Comparison of ENCODE assay signal across 10 cellular contexts in genomic region chr2:12044857-12045256, GRCh38.
A peak's percentile ranks its signal among the peaks of the same experiment; 100 is the strongest.
DNase-seq lines count a peak whose midpoint lies in the region; ATAC-seq and TF ChIP-seq lines count a peak whose summit lies in the region.
"Had no signal": no experiment of that assay in that cellular context is flagged by ENCODE, and none has a peak within 500 bp of the region (broad histone marks: within the 10 kb centered on the region; RNA-seq: fewer than 3 reads in every experiment).

No MANE protein-coding gene starts in this region.

- TF ChIP-seq CTCF in glutamatergic neuron (IDR thresholded peaks at IDR 0.05; ENCODE audit: partially characterized antibody, unreplicated experiment): no peak

- peak overlapping the region; percentile 42 for H3K4me3 Mint-ChIP-seq in activated naive CD4-positive, alpha-beta T cell treated with anti-CD3 and anti-CD28 coated beads, Interleukin-2, amount 50 U/mL, for 24 hours
- no peak overlapping the region for H3K4me3 Mint-ChIP-seq in glutamatergic neuron (ENCODE audit: unreplicated experiment)
- H3K4me3 Mint-ChIP-seq: WTC11 had no signal

- no peaks in the 10 kb centered on the region for H3K27me3 Mint-ChIP-seq in activated naive CD4-positive, alpha-beta T cell treated with anti-CD3 and anti-CD28 coated beads, Interleukin-2, amount 50 U/mL, for 24 hours
- peaks cover 2% of the 10 kb centered on the region for H3K27me3 Mint-ChIP-seq in glutamatergic neuron (ENCODE audit: unreplicated experiment)

- DNase-seq in HK-2 (ENCODE audit: unreplicated experiment) (no peak), SHP77 treated with DMSO at 0.1 percent for 48 hours (lab: John Stamatoyannopoulos, UW) (no peak), glutamatergic neuron (no peak)
- DNase-seq: small intestine had no signal

- H3K36me3 Mint-ChIP-seq in activated naive CD4-positive, alpha-beta T cell treated with anti-CD3 and anti-CD28 coated beads, Interleukin-2, amount 50 U/mL, for 24 hours: no peaks in the 10 kb centered on the region
- no peaks in the 10 kb centered on the region for H3K36me3 Mint-ChIP-seq in glutamatergic neuron (ENCODE audit: unreplicated experiment)
- H3K36me3 Mint-ChIP-seq: WTC11 had no signal

- no peak overlapping the region for H3K27ac Mint-ChIP-seq in activated naive CD4-positive, alpha-beta T cell treated with anti-CD3 and anti-CD28 coated beads, Interleukin-2, amount 50 U/mL, for 24 hours
- no peak overlapping the region for H3K27ac Mint-ChIP-seq in glutamatergic neuron (ENCODE audit: unreplicated experiment)
- H3K27ac Mint-ChIP-seq: WTC11 had no signal

- peak; percentile 77 for ATAC-seq in GM18498 (IDR thresholded peaks at IDR 0.05; ENCODE audit: unreplicated experiment)
- peak; percentile 65 for ATAC-seq in GM19452 (IDR thresholded peaks at IDR 0.05; ENCODE audit: unreplicated experiment)
- peak; percentile 47 for ATAC-seq in HG03139 (IDR thresholded peaks at IDR 0.05; ENCODE audit: unreplicated experiment)
- no peak for ATAC-seq in HG02973 (IDR thresholded peaks at IDR 0.05; ENCODE audit: unreplicated experiment)
- ATAC-seq: WTC11 had no signal

- peaks cover 71% of the 10 kb centered on the region for H3K4me1 Mint-ChIP-seq in activated naive CD4-positive, alpha-beta T cell treated with anti-CD3 and anti-CD28 coated beads, Interleukin-2, amount 50 U/mL, for 24 hours
- no peaks in the 10 kb centered on the region for H3K4me1 Mint-ChIP-seq in glutamatergic neuron (ENCODE audit: low read depth, unreplicated experiment)

- H3K9me3 Mint-ChIP-seq in activated naive CD4-positive, alpha-beta T cell treated with anti-CD3 and anti-CD28 coated beads, Interleukin-2, amount 50 U/mL, for 24 hours: no peaks in the 10 kb centered on the region
- H3K9me3 Mint-ChIP-seq in glutamatergic neuron (ENCODE audit: unreplicated experiment): no peaks in the 10 kb centered on the region
